In genomic region chr17:83083368-83084201, GRCh38 we compare ENCODE assay signal across 8 cellular contexts. TPM values are rescaled to one million over a fixed set of nuclear protein-coding genes. Genes with fewer than 3 reads are reported as not detected.
DNase-seq lines count a peak whose midpoint lies in the region; ATAC-seq and TF ChIP-seq lines count a peak whose summit lies in the region.

No MANE protein-coding gene starts in this region.

- DNase-seq in stimulated activated naive CD4-positive, alpha-beta T cell treated with Interleukin-2 at 50 U/mL for 16 hours (lab: John Stamatoyannopoulos, UW), result peak; percentile 50
- no peak for DNase-seq in stimulated activated naive CD4-positive, alpha-beta T cell (lab: John Stamatoyannopoulos, UW)
- peak; percentile 75 for DNase-seq in activated CD8-positive, alpha-beta memory T cell treated with anti-CD3 and anti-CD28 coated beads, Interleukin-2, amount 50 U/mL, for 4 hours
- DNase-seq in fibroblast of gingiva (ENCODE audit: low read depth), result peak; percentile 97
- DNase-seq in progenitor cell of endocrine pancreas (ENCODE audit: low spot score, unreplicated experiment), result no peak
- no peak for DNase-seq in DMS79 treated with DMSO at 0.1 percent for 48 hours (lab: John Stamatoyannopoulos, UW)

- H3K36me3 Mint-ChIP-seq in progenitor cell of endocrine pancreas (ENCODE audit: insufficient read depth), result peaks cover 17% of the 10 kb centered on the region

- ATAC-seq in HG03135 (IDR thresholded peaks at IDR 0.05; ENCODE audit: unreplicated experiment) (no peak), HG02623 (IDR thresholded peaks at IDR 0.05; ENCODE audit: unreplicated experiment) (no peak)

- H3K27me3 Mint-ChIP-seq in progenitor cell of endocrine pancreas, result peaks cover 4% of the 10 kb centered on the region

- H3K9me3 Mint-ChIP-seq in progenitor cell of endocrine pancreas (ENCODE audit: low read depth), result no peaks in the 10 kb centered on the region

- TF ChIP-seq CTCF in progenitor cell of endocrine pancreas (IDR thresholded peaks at IDR 0.05; ENCODE audit: unreplicated experiment), result no peak

- H3K4me1 Mint-ChIP-seq in progenitor cell of endocrine pancreas (ENCODE audit: low read depth), result peaks cover 44% of the 10 kb centered on the region

- peak overlapping the region; percentile 77 for H3K4me3 Mint-ChIP-seq in progenitor cell of endocrine pancreas (ENCODE audit: low read depth)

- peak overlapping the region; percentile 93 for H3K27ac Mint-ChIP-seq in progenitor cell of endocrine pancreas

RNA-seq across cellular contexts. Expression of gene METRNL, which starts 4.2 kb away (rescaled TPM):
- total RNA-seq in progenitor cell of endocrine pancreas, result 54.6 and 56.2 TPM in 2 replicates

Comparison
In these comparisons a context has a peak if more than half of its experiments do, and no peak if none do; other contexts are left out.
1. DNase-seq: peak in stimulated activated naive CD4-positive, alpha-beta T cell treated with Interleukin-2 at 50 U/mL for 16 hours (single experiment), activated CD8-positive, alpha-beta memory T cell treated with anti-CD3 and anti-CD28 coated beads, Interleukin-2, amount 50 U/mL, for 4 hours (single experiment) and fibroblast of gingiva (single experiment); none in stimulated activated naive CD4-positive, alpha-beta T cell (0 of 6), progenitor cell of endocrine pancreas (single experiment) and DMS79 treated with DMSO at 0.1 percent for 48 hours (single experiment).